1 cellular context compared by ENCODE assay signal in genomic region chr15:60559398-60560056, GRCh38.
A peak's percentile ranks its signal among the peaks of the same experiment; 100 is the strongest.
TF ChIP-seq lines count a peak whose summit lies in the region.

No MANE protein-coding gene starts in this region.

TF ChIP-seq in GM12878, 131 proteins besides CTCF, POLR2A, EP300 and RAD21:
- TF ChIP-seq MEF2B (IDR thresholded peaks at IDR 0.05; ENCODE audit: partially characterized antibody, poor library complexity, severe bottlenecking) (peak; percentile 60), NR2F1 (conservative IDR thresholded peaks at IDR 0.05) (0 out of 2 replicates have a peak, but pooled peaks have one; percentile 18), ZNF24 (IDR thresholded peaks at IDR 0.05) (0 out of 2 replicates have a peak, but pooled peaks have one; percentile 12), MTA2 (IDR thresholded peaks at IDR 0.05; ENCODE audit: low read depth) (peak; percentile 66)
- TF ChIP-seq, protein P1, sequence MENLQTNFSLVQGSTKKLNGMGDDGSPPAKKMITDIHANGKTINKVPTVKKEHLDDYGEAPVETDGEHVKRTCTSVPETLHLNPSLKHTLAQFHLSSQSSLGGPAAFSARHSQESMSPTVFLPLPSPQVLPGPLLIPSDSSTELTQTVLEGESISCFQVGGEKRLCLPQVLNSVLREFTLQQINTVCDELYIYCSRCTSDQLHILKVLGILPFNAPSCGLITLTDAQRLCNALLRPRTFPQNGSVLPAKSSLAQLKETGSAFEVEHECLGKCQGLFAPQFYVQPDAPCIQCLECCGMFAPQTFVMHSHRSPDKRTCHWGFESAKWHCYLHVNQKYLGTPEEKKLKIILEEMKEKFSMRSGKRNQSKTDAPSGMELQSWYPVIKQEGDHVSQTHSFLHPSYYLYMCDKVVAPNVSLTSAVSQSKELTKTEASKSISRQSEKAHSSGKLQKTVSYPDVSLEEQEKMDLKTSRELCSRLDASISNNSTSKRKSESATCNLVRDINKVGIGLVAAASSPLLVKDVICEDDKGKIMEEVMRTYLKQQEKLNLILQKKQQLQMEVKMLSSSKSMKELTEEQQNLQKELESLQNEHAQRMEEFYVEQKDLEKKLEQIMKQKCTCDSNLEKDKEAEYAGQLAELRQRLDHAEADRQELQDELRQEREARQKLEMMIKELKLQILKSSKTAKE (IDR thresholded peaks at IDR 0.05; ENCODE audit: low read depth, poor library complexity, severe bottlenecking): peak; percentile 22
- TF ChIP-seq, protein P2, sequence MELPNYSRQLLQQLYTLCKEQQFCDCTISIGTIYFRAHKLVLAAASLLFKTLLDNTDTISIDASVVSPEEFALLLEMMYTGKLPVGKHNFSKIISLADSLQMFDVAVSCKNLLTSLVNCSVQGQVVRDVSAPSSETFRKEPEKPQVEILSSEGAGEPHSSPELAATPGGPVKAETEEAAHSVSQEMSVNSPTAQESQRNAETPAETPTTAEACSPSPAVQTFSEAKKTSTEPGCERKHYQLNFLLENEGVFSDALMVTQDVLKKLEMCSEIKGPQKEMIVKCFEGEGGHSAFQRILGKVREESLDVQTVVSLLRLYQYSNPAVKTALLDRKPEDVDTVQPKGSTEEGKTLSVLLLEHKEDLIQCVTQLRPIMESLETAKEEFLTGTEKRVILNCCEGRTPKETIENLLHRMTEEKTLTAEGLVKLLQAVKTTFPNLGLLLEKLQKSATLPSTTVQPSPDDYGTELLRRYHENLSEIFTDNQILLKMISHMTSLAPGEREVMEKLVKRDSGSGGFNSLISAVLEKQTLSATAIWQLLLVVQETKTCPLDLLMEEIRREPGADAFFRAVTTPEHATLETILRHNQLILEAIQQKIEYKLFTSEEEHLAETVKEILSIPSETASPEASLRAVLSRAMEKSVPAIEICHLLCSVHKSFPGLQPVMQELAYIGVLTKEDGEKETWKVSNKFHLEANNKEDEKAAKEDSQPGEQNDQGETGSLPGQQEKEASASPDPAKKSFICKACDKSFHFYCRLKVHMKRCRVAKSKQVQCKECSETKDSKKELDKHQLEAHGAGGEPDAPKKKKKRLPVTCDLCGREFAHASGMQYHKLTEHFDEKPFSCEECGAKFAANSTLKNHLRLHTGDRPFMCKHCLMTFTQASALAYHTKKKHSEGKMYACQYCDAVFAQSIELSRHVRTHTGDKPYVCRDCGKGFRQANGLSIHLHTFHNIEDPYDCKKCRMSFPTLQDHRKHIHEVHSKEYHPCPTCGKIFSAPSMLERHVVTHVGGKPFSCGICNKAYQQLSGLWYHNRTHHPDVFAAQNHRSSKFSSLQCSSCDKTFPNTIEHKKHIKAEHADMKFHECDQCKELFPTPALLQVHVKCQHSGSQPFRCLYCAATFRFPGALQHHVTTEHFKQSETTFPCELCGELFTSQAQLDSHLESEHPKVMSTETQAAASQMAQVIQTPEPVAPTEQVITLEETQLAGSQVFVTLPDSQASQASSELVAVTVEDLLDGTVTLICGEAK (IDR thresholded peaks at IDR 0.05; ENCODE audit: borderline replicate concordance): peak; percentile 71; the same call in 1 of the 2 replicates
TF ChIP-seq in GM12878: peak in this region for 6; not testable (repeated sequence) for 125.
